In the genomic region with DNA sequence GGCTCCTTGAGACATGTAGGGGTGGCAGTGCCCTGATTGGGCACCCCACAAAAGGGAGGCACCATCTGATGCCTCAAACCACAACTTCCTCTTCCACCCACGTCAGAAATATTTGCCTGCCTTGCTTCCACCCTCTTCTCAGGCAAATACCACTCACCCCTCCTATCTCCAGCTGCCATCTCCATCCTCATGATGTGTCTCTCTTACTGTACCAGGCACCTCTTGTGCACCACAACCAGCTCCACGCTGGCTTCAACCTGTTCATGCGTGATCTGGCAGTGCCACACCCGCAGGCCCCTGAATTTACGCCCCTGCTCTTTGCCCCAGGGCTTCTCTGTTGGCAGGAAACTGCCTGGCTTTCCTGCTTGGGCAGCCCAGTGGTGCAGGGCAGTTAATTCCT, we compare ENCODE assay signal across 8 cellular contexts.
DNase-seq lines count a peak whose midpoint lies in the region; ATAC-seq lines count a peak whose summit lies in the region.

No MANE protein-coding gene starts in this region.

- H3K9me3 Mint-ChIP-seq in central memory CD8-positive, alpha-beta T cell = no peaks in the 10 kb centered on the region

- H3K36me3 Mint-ChIP-seq in central memory CD8-positive, alpha-beta T cell (ENCODE audit: insufficient read depth) = peaks cover 9% of the 10 kb centered on the region

- peaks cover 22% of the 10 kb centered on the region for H3K4me1 Mint-ChIP-seq in central memory CD8-positive, alpha-beta T cell

- H3K4me3 Mint-ChIP-seq in central memory CD8-positive, alpha-beta T cell = no peak overlapping the region

- no peak overlapping the region for H3K27ac Mint-ChIP-seq in central memory CD8-positive, alpha-beta T cell (ENCODE audit: low read depth)

- peaks cover 98% of the 10 kb centered on the region for H3K27me3 Mint-ChIP-seq in central memory CD8-positive, alpha-beta T cell

- DNase-seq in AML-193 (lab: John Stamatoyannopoulos, UW) (peak; percentile 15 to 46), SK-N-DZ (ENCODE audit: low spot score) (peak; percentile 37), NCI-H748 treated with DMSO at 0.1 percent for 48 hours (lab: John Stamatoyannopoulos, UW) (no peak), DMS 273 treated with DMSO at 0.1 percent for 48 hours (lab: John Stamatoyannopoulos, UW) (no peak), NCI-H2227 (lab: John Stamatoyannopoulos, UW; ENCODE audit: unreplicated experiment) (no peak)
- peak in 1 of 2 donors; percentile 47 for DNase-seq in central memory CD8-positive, alpha-beta T cell (ENCODE audit: low spot score in 2 of 2)

- peak; percentile 74 for ATAC-seq in GM18517 (IDR thresholded peaks at IDR 0.05; ENCODE audit: unreplicated experiment)
- ATAC-seq in central memory CD8-positive, alpha-beta T cell (replicated peaks; ENCODE audit: extremely low read depth, poor library complexity, severe bottlenecking) = peak; percentile 92
- ATAC-seq in GM18909 (IDR thresholded peaks at IDR 0.05; ENCODE audit: poor library complexity, unreplicated experiment) = no peak

Comparison
In these comparisons a context has a peak if more than half of its experiments do, and no peak if none do; other contexts are left out.
1. DNase-seq: peak in AML-193 (2 of 2) and SK-N-DZ (single experiment); none in NCI-H748 treated with DMSO at 0.1 percent for 48 hours (single experiment), DMS 273 treated with DMSO at 0.1 percent for 48 hours (single experiment) and NCI-H2227 (single experiment).